In genomic region chr22:20526628-20527355, GRCh38 we compare ENCODE assay signal across 10 cellular contexts. TPM values are rescaled to one million over a fixed set of nuclear protein-coding genes. Genes with fewer than 3 reads are reported as not detected.
DNase-seq lines count a peak whose midpoint lies in the region; ATAC-seq, FAIRE-seq and TF ChIP-seq lines count a peak whose summit lies in the region.
"Had no signal": no experiment of that assay in that cellular context is flagged by ENCODE, and none has a peak within 500 bp of the region (broad histone marks: within the 10 kb centered on the region; RNA-seq: fewer than 3 reads in every experiment).

No MANE protein-coding gene starts in this region.

- ATAC-seq in HepG2 (no peak), HG03097 (IDR thresholded peaks at IDR 0.05; ENCODE audit: low FRiP score, unreplicated experiment) (no peak)

- no peak overlapping the region for H2AFZ ChIP-seq in HepG2 (ENCODE audit: low read length)

- POLR2A ChIA-PET in AG04450 (lab: Yijun Ruan, JAX), result interaction anchor here (0.8 to 2.7 kb wide), 2 partner anchors 19 to 32 kb away, joined by 3 to 13 read pairs; partner anchors contain the start of gene MED15
- POLR2A ChIA-PET in HepG2 (lab: Yijun Ruan, JAX), result interaction anchor here (1.1 kb wide), 1 partner anchor 26 kb away, joined by 3 read pairs; no protein-coding TSS in a partner anchor

- no peak for TF ChIP-seq EP300 in HepG2 (IDR thresholded peaks at IDR 0.05; ENCODE audit: low read depth in 2 of 2, low read length in 2 of 2)
- TF ChIP-seq EP300 in HepG2 (CRISPR knock-in tag; IDR thresholded peaks at IDR 0.05; ENCODE audit: borderline replicate concordance), result no peak

- H3K4me1 ChIP-seq in adipocyte (ENCODE audit: control insufficient read depth, insufficient read depth, low read length) (peaks cover 51% of the 10 kb centered on the region), HepG2 (ENCODE audit: insufficient read depth, low read length) (peaks cover 58% of the 10 kb centered on the region)

- TF ChIP-seq POLR2A in HepG2 (IDR thresholded peaks at IDR 0.05; ENCODE audit: insufficient read depth in 1 of 2, low read depth in 2 of 2, low read length in 2 of 2), result no peak

- no peak for FAIRE-seq in HepG2 (lab: Jason Lieb, UNC)

- CTCF ChIA-PET in AG04450 (lab: Charles Lee), result interaction anchor here (1.0 to 1.5 kb wide), 3 partner anchors 15 to 109 kb away, joined by 3 to 8 read pairs (median 4); no protein-coding TSS in a partner anchor
- CTCF ChIA-PET in HepG2 (lab: Yijun Ruan, JAX; ENCODE audit: low intra/inter-chr PET ratio, low total read pairs), result no interaction called here

- H3K27me3 ChIP-seq in AG04450 (ENCODE audit: control insufficient read depth, insufficient read depth, low read length) (no peaks in the 10 kb centered on the region), adipocyte (replicated peaks; ENCODE audit: control insufficient read depth, insufficient read depth, low read length) (no peaks in the 10 kb centered on the region), HepG2 (ENCODE audit: control insufficient read depth in 1 of 2, insufficient read depth in 2 of 2, low read length in 2 of 2) (no peaks in the 10 kb centered on the region)

- TF ChIP-seq CTCF in AG04450 (IDR thresholded peaks at IDR 0.05; ENCODE audit: low read depth, low read length), result peak; percentile 33
- TF ChIP-seq CTCF in HepG2 (CRISPR knock-in tag; IDR thresholded peaks at IDR 0.05), result no peak

- DNase-seq in AG04450 (ENCODE audit: low read depth, low spot score) (no peak), HCEC 1CT (peak; percentile 90), adipocyte (ENCODE audit: low read depth) (peak; percentile 56), iris pigment epithelial cell (ENCODE audit: low read depth) (peak; percentile 77), HepG2 (ENCODE audit: low spot score) (no peak), NOMO-1 treated with dmso at 0.1 percent for 144 hours (lab: John Stamatoyannopoulos, UW; ENCODE audit: unreplicated experiment) (no peak)
- no peak for DNase-seq in stimulated activated naive CD4-positive, alpha-beta T cell treated with Interleukin-2 at 50 U/mL for 16 hours (lab: John Stamatoyannopoulos, UW)
- DNase-seq: activated CD4-positive, alpha-beta memory T cell treated with anti-CD3 and anti-CD28 coated beads, Interleukin-2, amount 10 ng/mL, durations not matched to agents 7 days and 5 days; NK-92 treated with Interleukin-12 subunit alpha and Interleukin-12 subunit beta, amount 100 ng/mL, for 24 hours had no signal

- BruUV-seq in HepG2 (replicated peaks; lab: Mats Ljungman, UMichigan), result no TSS peak

- TF ChIP-seq RAD21 in HepG2 (CRISPR knock-in tag; IDR thresholded peaks at IDR 0.05), result no peak

- H3K9ac ChIP-seq in adipocyte (ENCODE audit: low read length) (peak overlapping the region; percentile 32), HepG2 (ENCODE audit: insufficient read depth, low read depth, low read length) (no peak overlapping the region)

- H3K4me3 ChIP-seq in AG04450 (ENCODE audit: low read depth, low read length), result no peak overlapping the region; the same call in 1 of the 2 replicates
- H3K4me3 ChIP-seq in adipocyte (ENCODE audit: low read length), result no peak overlapping the region
- no peak overlapping the region for H3K4me3 ChIP-seq in HepG2 (replicated peaks in 1 of 3; ENCODE audit: insufficient read depth in 1 of 3, low read depth in 2 of 3, low read length in 3 of 3)

- H3K79me2 ChIP-seq in HepG2 (ENCODE audit: insufficient read depth, low read length), result peaks cover 82% of the 10 kb centered on the region

- intact Hi-C loops in HepG2 (cut with micrococcal nuclease; ENCODE audit: unreplicated experiment), result no loop called here

- WGBS in HepG2 (ENCODE audit: low lambda C conversion rate), result 97% methylated on average over 6 of the region's 6 CpGs

- peak overlapping the region; percentile 80 for H3K27ac ChIP-seq in AG04450 (ENCODE audit: low read depth, low read length)
- no peak overlapping the region for H3K27ac ChIP-seq in HepG2 (ENCODE audit: extremely low read length, insufficient read depth, low read length)

- in situ Hi-C loops in HepG2 (cut with HindIII; ENCODE audit: extremely low pct_ligation_motif_present, low pct_unique_long_range_greater_than_20kb), result no loop called here

- peaks cover 27% of the 10 kb centered on the region for H3K36me3 ChIP-seq in adipocyte (ENCODE audit: control insufficient read depth, insufficient read depth, low read length, severe bottlenecking)
- peaks cover 12 to 56% of the 10 kb centered on the region in 2 experiments for H3K36me3 ChIP-seq in HepG2 (replicated peaks in 1 of 2; ENCODE audit: control insufficient read depth in 1 of 2, insufficient read depth in 2 of 2, low read length in 2 of 2)

- H3K4me2 ChIP-seq in HepG2 (ENCODE audit: low read depth, low read length), result no peak overlapping the region

- peaks cover 57% of the 10 kb centered on the region for H4K20me1 ChIP-seq in HepG2 (ENCODE audit: insufficient read depth, low read length)

- H3K9me3 ChIP-seq in AG04450 (ENCODE audit: control insufficient read depth, insufficient read depth, low read length) (peaks cover 5% of the 10 kb centered on the region; the same call in 1 of the 2 replicates), adipocyte (ENCODE audit: control insufficient read depth, low read length) (no peaks in the 10 kb centered on the region), HepG2 (ENCODE audit: low read length) (no peaks in the 10 kb centered on the region)

TF ChIP-seq in HepG2, 621 proteins besides CTCF, POLR2A, EP300 and RAD21 (continues in another document):
- TF ChIP-seq ZNF354B (CRISPR knock-in tag; IDR thresholded peaks at IDR 0.05) (no peak), ZNF777 (CRISPR knock-in tag; IDR thresholded peaks at IDR 0.05) (no peak), SNRNP70 (IDR thresholded peaks at IDR 0.05; ENCODE audit: low read depth, low read length) (no peak), ZNF598 (CRISPR knock-in tag; IDR thresholded peaks at IDR 0.05; ENCODE audit: borderline replicate concordance) (no peak), ZBTB21 (CRISPR knock-in tag; IDR thresholded peaks at IDR 0.05) (no peak)

RNA-seq across cellular contexts. Expression of gene MED15, which starts 19.4 kb away (rescaled TPM):
- 17.3 and 25.4 TPM in 2 replicates for polyA plus RNA-seq in AG04450 (2011; rRNA removed)
- polyA minus RNA-seq in AG04450 (2011; rRNA and poly(A)+ RNA removed), result 43.3 and 49.2 TPM in 2 replicates
- total RNA-seq in HepG2 (2016; rRNA removed; fragmentation: Illumina TruSeq; extraction: Trizol), result 9.8 and 14.3 TPM in 2 replicates
- 51.6 and 53.2 TPM in 2 replicates for total RNA-seq in HepG2 (2016; cell fraction: cytosol; rRNA removed; fragmentation: Illumina TruSeq; extraction: Trizol; ENCODE audit: low read depth)
- total RNA-seq in HepG2 (2016; cell fraction: insoluble cytoplasmic fraction; rRNA removed; fragmentation: Illumina TruSeq; extraction: Trizol), result 7.7 and 13.5 TPM in 2 replicates
- 31.3 and 33.8 TPM in 2 replicates for total RNA-seq in HepG2 (2016; cell fraction: membrane; rRNA removed; fragmentation: Illumina TruSeq; extraction: Trizol)
- total RNA-seq in HepG2 (2016; cell fraction: nucleus; rRNA removed; fragmentation: Illumina TruSeq; extraction: Trizol), result 27.9 and 31.0 TPM in 2 replicates
- 27.0 and 31.0 TPM in 2 replicates for polyA plus RNA-seq in HepG2 (2011; rRNA removed)
- 12.4 and 17.0 TPM in 2 replicates for polyA plus RNA-seq in HepG2 (2011; cell fraction: cytosol; rRNA removed)
- polyA plus RNA-seq in HepG2 (2011; cell fraction: nucleus; rRNA removed), result 131 and 178 TPM in 2 replicates
- 31.5 and 37.1 TPM in 2 replicates for polyA plus RNA-seq in HepG2 (2012)
- polyA plus RNA-seq in HepG2 (2016; cell fraction: cytosol; fragmentation: Illumina TruSeq; extraction: Trizol; ENCODE audit: low read depth), result 6.4 and 9.0 TPM in 2 replicates
- polyA plus RNA-seq in HepG2 (2016; cell fraction: insoluble cytoplasmic fraction; fragmentation: Illumina TruSeq; extraction: Trizol; ENCODE audit: low read depth), result 15.4 and 20.3 TPM in 2 replicates
- 14.6 and 14.9 TPM in 2 replicates for polyA plus RNA-seq in HepG2 (2016; cell fraction: membrane; fragmentation: Illumina TruSeq; extraction: Trizol; ENCODE audit: low read depth)
- polyA plus RNA-seq in HepG2 (2016; cell fraction: nucleus; fragmentation: Illumina TruSeq; extraction: Trizol; ENCODE audit: insufficient read depth, low read depth), result 54.7 and 59.1 TPM in 2 replicates
- 39.9 and 83.9 TPM in 2 replicates for polyA minus RNA-seq in HepG2 (2011; rRNA and poly(A)+ RNA removed; ENCODE audit: low replicate concordance)
- polyA minus RNA-seq in HepG2 (2011; cell fraction: cytosol; rRNA and poly(A)+ RNA removed), result 31.6 and 37.5 TPM in 2 replicates
- 98.0 and 116 TPM in 2 replicates for polyA minus RNA-seq in HepG2 (2011; cell fraction: nucleus; rRNA and poly(A)+ RNA removed)

RNA-seq across cellular contexts. Expression of gene KLHL22, which starts 31.2 kb away (rescaled TPM):
- polyA plus RNA-seq in AG04450 (2011; rRNA removed) (30.2 and 33.2 TPM in 2 replicates), HepG2 (2011; rRNA removed) (10.9 and 15.8 TPM in 2 replicates)
- polyA minus RNA-seq in AG04450 (2011; rRNA and poly(A)+ RNA removed), result 35.1 and 39.0 TPM in 2 replicates
- total RNA-seq in HepG2 (2016; rRNA removed; fragmentation: Illumina TruSeq; extraction: Trizol), result 11.3 and 14.8 TPM in 2 replicates
- total RNA-seq in HepG2 (2016; cell fraction: cytosol; rRNA removed; fragmentation: Illumina TruSeq; extraction: Trizol; ENCODE audit: low read depth), result 3.5 and 4.2 TPM in 2 replicates
- 9.8 and 17.0 TPM in 2 replicates for total RNA-seq in HepG2 (2016; cell fraction: insoluble cytoplasmic fraction; rRNA removed; fragmentation: Illumina TruSeq; extraction: Trizol)
- 5.6 and 6.4 TPM in 2 replicates for total RNA-seq in HepG2 (2016; cell fraction: membrane; rRNA removed; fragmentation: Illumina TruSeq; extraction: Trizol)
- total RNA-seq in HepG2 (2016; cell fraction: nucleus; rRNA removed; fragmentation: Illumina TruSeq; extraction: Trizol), result 16.4 and 19.9 TPM in 2 replicates
- 10.9 and 13.2 TPM in 2 replicates for polyA plus RNA-seq in HepG2 (2011; cell fraction: cytosol; rRNA removed)
- polyA plus RNA-seq in HepG2 (2011; cell fraction: nucleus; rRNA removed), result 24.9 and 26.8 TPM in 2 replicates
- 7.6 and 8.3 TPM in 2 replicates for polyA plus RNA-seq in HepG2 (2012)
- polyA plus RNA-seq in HepG2 (2016; cell fraction: cytosol; fragmentation: Illumina TruSeq; extraction: Trizol; ENCODE audit: low read depth), result 0.76 and 1.1 TPM in 2 replicates
- 7.9 and 10.3 TPM in 2 replicates for polyA plus RNA-seq in HepG2 (2016; cell fraction: insoluble cytoplasmic fraction; fragmentation: Illumina TruSeq; extraction: Trizol; ENCODE audit: low read depth)
- polyA plus RNA-seq in HepG2 (2016; cell fraction: membrane; fragmentation: Illumina TruSeq; extraction: Trizol; ENCODE audit: low read depth), result 1.1 and 1.6 TPM in 2 replicates
- polyA plus RNA-seq in HepG2 (2016; cell fraction: nucleus; fragmentation: Illumina TruSeq; extraction: Trizol; ENCODE audit: insufficient read depth, low read depth), result 21.4 and 25.4 TPM in 2 replicates
- polyA minus RNA-seq in HepG2 (2011; rRNA and poly(A)+ RNA removed; ENCODE audit: low replicate concordance), result 12.1 and 32.8 TPM in 2 replicates
- polyA minus RNA-seq in HepG2 (2011; cell fraction: cytosol; rRNA and poly(A)+ RNA removed), result 6.0 and 10.6 TPM in 2 replicates
- polyA minus RNA-seq in HepG2 (2011; cell fraction: nucleus; rRNA and poly(A)+ RNA removed), result 17.1 and 18.6 TPM in 2 replicates

Comparison
In these comparisons a context has a peak if more than half of its experiments do, and no peak if none do; other contexts are left out.
1. DNase-seq: peak in HCEC 1CT (single experiment), adipocyte (single experiment) and iris pigment epithelial cell (single experiment); none in AG04450 (single experiment), HepG2 (single experiment), NOMO-1 treated with dmso at 0.1 percent for 144 hours (single experiment) and stimulated activated naive CD4-positive, alpha-beta T cell treated with Interleukin-2 at 50 U/mL for 16 hours (single experiment).